Comparison of ENCODE assay signal across 18 cellular contexts in genomic region chr22:19055801-19056200, GRCh38.
"Had no signal": no experiment of that assay in that cellular context is flagged by ENCODE, and none has a peak within 500 bp of the region (broad histone marks: within the 10 kb centered on the region; RNA-seq: fewer than 3 reads in every experiment).

No MANE protein-coding gene starts in this region.

- H3K27me3 ChIP-seq: dorsolateral prefrontal cortex, ovary, right lobe of liver, tibial artery, vagina had no signal

- DNase-seq: activated CD4-positive, alpha-beta T cell treated with anti-CD3 and anti-CD28 coated beads, Interleukin-2, amount 50 U/mL, for 1 hour; activated naive CD4-positive, alpha-beta T cell treated with Interleukin-2 at 50 U/mL for 16 hours; anterior cingulate cortex; central memory CD4-positive, alpha-beta T cell; dorsolateral prefrontal cortex; foreskin fibroblast; mucosa of descending colon; naive B cell; ovary; stimulated activated naive B cell treated with anti-CD40 and anti-IgM and Interleukin-4, amounts not matched to agents 10 μg/mL and 1 μg/mL and 100 μg/mL, for 72 hours; T-helper 1 cell; T1000 had no signal

- FAIRE-seq: colon had no signal

- H3K36me3 ChIP-seq: ovary had no signal

- H3K9me3 ChIP-seq: mucosa of descending colon, ovary, right lobe of liver, tibial artery, vagina had no signal

- H3K4me1 ChIP-seq: tibial artery, vagina had no signal

- ATAC-seq: activated CD4-positive, CD25-positive, alpha-beta regulatory T cell treated with anti-CD3 and anti-CD28 coated beads, Interleukin-2, amount 50 U/mL, for 24 hours; mucosa of descending colon; right lobe of liver; stimulated activated naive B cell treated with anti-CD40 and anti-IgM and Interleukin-4, amounts not matched to agents 10 μg/mL and 1 μg/mL and 100 μg/mL, for 72 hours had no signal

- H3K27ac ChIP-seq: dorsolateral prefrontal cortex, epithelial cell of prostate, ovary, right lobe of liver, tibial artery, vagina had no signal

- H3K4me3 ChIP-seq: dorsolateral prefrontal cortex, mucosa of descending colon, ovary, right lobe of liver, tibial artery, vagina had no signal
